Comparison of ENCODE assay signal across 12 cellular contexts in genomic region chr1:6465461-6466005, GRCh38. TPM values are rescaled to one million over a fixed set of nuclear protein-coding genes. Genes with fewer than 3 reads are reported as not detected.
A peak's percentile ranks its signal among the peaks of the same experiment; 100 is the strongest.
DNase-seq lines count a peak whose midpoint lies in the region; ATAC-seq, FAIRE-seq and TF ChIP-seq lines count a peak whose summit lies in the region.
"Had no signal": no experiment of that assay in that cellular context is flagged by ENCODE, and none has a peak within 500 bp of the region (broad histone marks: within the 10 kb centered on the region; RNA-seq: fewer than 3 reads in every experiment).

No MANE protein-coding gene starts in this region.

- peaks cover 19% of the 10 kb centered on the region for H3K36me3 ChIP-seq in iPS-18a (ENCODE audit: control insufficient read depth, low read depth, low read length)
- peaks cover 3 to 55% (median 37%) of the 10 kb centered on the region in 4 donors for H3K36me3 ChIP-seq in stomach

- intact Hi-C loops in stomach (cut with DNase I; ENCODE audit: low total_unique reads) = no loop called here

- TF ChIP-seq EP300 in stomach (IDR thresholded peaks at IDR 0.05) = no peak

- TF ChIP-seq CTCF in stomach (IDR thresholded peaks at IDR 0.05) = no peak

- H3K27me3 ChIP-seq in iPS-18a (ENCODE audit: control insufficient read depth, insufficient read depth, low read length) (no peaks in the 10 kb centered on the region), stomach (peaks cover 0 to 60% (median 12%) of the 10 kb centered on the region in 3 donors)

- H3K9me3 ChIP-seq in iPS-18a (ENCODE audit: control insufficient read depth, low read depth, low read length) (no peaks in the 10 kb centered on the region), stomach (no peaks in the 10 kb centered on the region)

- no peak for FAIRE-seq in GM12892 (lab: Jason Lieb, UNC)

- no peak overlapping the region for H3K9ac ChIP-seq in iPS-18a (ENCODE audit: low read length)

- no peaks in the 10 kb centered on the region for H3K4me1 ChIP-seq in iPS-18a (ENCODE audit: control insufficient read depth, low read depth, low read length)
- H3K4me1 ChIP-seq in stomach = peaks cover 0 to 25% (median 17%) of the 10 kb centered on the region in 4 donors

- WGBS in stomach, 5 donors = 51 to 65% (median 60%) methylated on average over 3 to 21 of the region's 21 CpGs; no CpG with 5 or more reads in 1 of the 5 donors

- TF ChIP-seq POLR2A in stomach (IDR thresholded peaks at IDR 0.05) (no peak), GM12892 (IDR thresholded peaks at IDR 0.05; ENCODE audit: low read depth, low read length) (no peak)

- no peak overlapping the region for H3K27ac ChIP-seq in iPS-18a (ENCODE audit: low read length)
- H3K27ac ChIP-seq in stomach = peak overlapping the region in 1 of 5 donors; percentile 2
- H3K27ac ChIP-seq: 22Rv1, epithelial cell of prostate had no signal

- H3K4me3 ChIP-seq in iPS-18a (ENCODE audit: low read length) (peak overlapping the region; percentile 24), stomach (peak overlapping the region in 3 of 4 donors; percentile 20 to 33 (median 29))

- DNase-seq in NCI-H1105 treated with DMSO at 0.1 percent for 48 hours (lab: John Stamatoyannopoulos, UW) (peak; percentile 30), NCI-H1105 (lab: John Stamatoyannopoulos, UW) (no peak), activated T-cell treated with anti-CD3 and anti-CD28 coated beads for 48 hours (ENCODE audit: low read depth) (peak; percentile 44), stomach (no peak), DMS79 (lab: John Stamatoyannopoulos, UW) (no peak), GM12892 (ENCODE audit: insufficient read length) (no peak)
- DNase-seq: left ventricle myocardium superior, Right ventricle myocardium superior had no signal

- ATAC-seq in GM18861 (IDR thresholded peaks at IDR 0.05; ENCODE audit: unreplicated experiment) = no peak

RNA-seq across cellular contexts. Expression of gene TNFRSF25, which starts 0.4 kb away (rescaled TPM):
- 100 to 1,000 TPM in 1 of 5 donors, 10 to 100 TPM in 2, 1 to 10 TPM in 2; 6.1 to 215 (median 21.4) TPM for total RNA-seq in stomach
- 10 to 100 TPM in 1 of 3 donors, 1 to 10 TPM in 2; 2.7 to 41.6 (median 2.9) TPM for polyA plus RNA-seq in stomach
- polyA plus RNA-seq in GM12892 (2012; ENCODE audit: missing spikeins) = not detected

RNA-seq across cellular contexts. Expression of gene PLEKHG5, which starts 25.9 kb away (rescaled TPM):
- total RNA-seq in stomach = 10 to 100 TPM in 2 of 5 donors, 1 to 10 TPM in 3; 4.9 to 58.8 (median 9.8) TPM
- 1 to 10 TPM; 1.4 to 7.2 (median 1.8) TPM for polyA plus RNA-seq in stomach
- polyA plus RNA-seq in GM12892 (2012; ENCODE audit: missing spikeins) = 0.11 TPM

RNA-seq across cellular contexts. Expression of gene ESPN, which starts 41.0 kb away (rescaled TPM):
- total RNA-seq in stomach = 10 to 100 TPM in 1 of 5 donors, 1 to 10 TPM in 2, not detected in 2; 1.8 to 68.4 (median 4.9) TPM
- polyA plus RNA-seq in stomach = 10 to 100 TPM in 1 of 3 donors, 1 to 10 TPM in 2; 1.5 to 18.0 (median 4.7) TPM
- polyA plus RNA-seq in GM12892 (2012; ENCODE audit: missing spikeins) = not detected

RNA-seq across cellular contexts. Expression of gene HES2, which starts 45.8 kb away (rescaled TPM):
- 100 to 1,000 TPM in 1 of 5 donors, not detected in 4; 231 TPM for total RNA-seq in stomach
- polyA plus RNA-seq in stomach = 10 to 100 TPM in 1 of 3 donors, not detected in 2; 18.4 TPM
- polyA plus RNA-seq in GM12892 (2012; ENCODE audit: missing spikeins) = 0.57 TPM
- total RNA-seq: left ventricle myocardium superior, Right ventricle myocardium superior had no signal

Comparison
In these comparisons a context has a peak if more than half of its experiments do, and no peak if none do; other contexts are left out.
1. DNase-seq: peak in NCI-H1105 treated with DMSO at 0.1 percent for 48 hours (single experiment) and activated T-cell treated with anti-CD3 and anti-CD28 coated beads for 48 hours (single experiment); none in NCI-H1105 (single experiment), stomach (single experiment), DMS79 (single experiment) and GM12892 (single experiment).